In the genomic region with DNA sequence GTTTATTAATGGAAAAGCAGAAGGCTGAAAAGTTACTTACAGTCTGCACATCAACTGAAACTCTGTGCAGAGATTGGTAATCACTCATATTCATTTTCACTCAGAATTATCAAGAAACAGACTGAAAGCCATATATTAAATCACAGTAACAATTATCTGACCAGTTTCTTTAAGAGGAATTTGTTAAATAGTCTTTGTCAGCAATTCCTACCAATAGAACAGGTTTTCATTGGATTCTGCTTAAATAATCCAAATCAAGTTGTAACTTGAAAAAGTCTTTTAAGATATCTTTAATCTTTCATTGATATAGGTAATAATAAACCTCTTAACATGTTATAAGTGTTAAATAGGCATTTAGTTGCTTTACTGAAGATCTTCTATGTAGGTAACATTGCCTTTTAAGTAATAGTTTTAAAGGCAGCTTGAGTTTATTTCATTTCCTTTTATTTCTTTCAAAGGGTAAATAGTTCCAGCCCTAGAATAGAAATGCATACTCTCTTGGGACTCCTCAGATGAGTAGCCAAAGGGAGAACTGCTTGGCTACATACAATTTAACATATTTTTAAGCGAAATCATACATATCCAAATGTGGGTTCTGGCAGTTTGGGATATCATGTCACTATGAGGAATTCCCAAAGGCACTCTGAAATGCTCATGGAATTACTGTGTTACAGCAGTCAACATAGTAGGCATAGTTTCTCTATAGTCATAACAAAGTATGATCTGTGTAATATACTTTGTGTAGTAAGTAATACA, we compare ENCODE assay signal across 1 cellular context.
A peak's percentile ranks its signal among the peaks of the same experiment; 100 is the strongest.
TF ChIP-seq lines count a peak whose summit lies in the region.

No MANE protein-coding gene starts in this region.

TF ChIP-seq in K562, 482 proteins besides CTCF, POLR2A, EP300 and RAD21 (continued from another document):
- TF ChIP-seq, protein P1, sequence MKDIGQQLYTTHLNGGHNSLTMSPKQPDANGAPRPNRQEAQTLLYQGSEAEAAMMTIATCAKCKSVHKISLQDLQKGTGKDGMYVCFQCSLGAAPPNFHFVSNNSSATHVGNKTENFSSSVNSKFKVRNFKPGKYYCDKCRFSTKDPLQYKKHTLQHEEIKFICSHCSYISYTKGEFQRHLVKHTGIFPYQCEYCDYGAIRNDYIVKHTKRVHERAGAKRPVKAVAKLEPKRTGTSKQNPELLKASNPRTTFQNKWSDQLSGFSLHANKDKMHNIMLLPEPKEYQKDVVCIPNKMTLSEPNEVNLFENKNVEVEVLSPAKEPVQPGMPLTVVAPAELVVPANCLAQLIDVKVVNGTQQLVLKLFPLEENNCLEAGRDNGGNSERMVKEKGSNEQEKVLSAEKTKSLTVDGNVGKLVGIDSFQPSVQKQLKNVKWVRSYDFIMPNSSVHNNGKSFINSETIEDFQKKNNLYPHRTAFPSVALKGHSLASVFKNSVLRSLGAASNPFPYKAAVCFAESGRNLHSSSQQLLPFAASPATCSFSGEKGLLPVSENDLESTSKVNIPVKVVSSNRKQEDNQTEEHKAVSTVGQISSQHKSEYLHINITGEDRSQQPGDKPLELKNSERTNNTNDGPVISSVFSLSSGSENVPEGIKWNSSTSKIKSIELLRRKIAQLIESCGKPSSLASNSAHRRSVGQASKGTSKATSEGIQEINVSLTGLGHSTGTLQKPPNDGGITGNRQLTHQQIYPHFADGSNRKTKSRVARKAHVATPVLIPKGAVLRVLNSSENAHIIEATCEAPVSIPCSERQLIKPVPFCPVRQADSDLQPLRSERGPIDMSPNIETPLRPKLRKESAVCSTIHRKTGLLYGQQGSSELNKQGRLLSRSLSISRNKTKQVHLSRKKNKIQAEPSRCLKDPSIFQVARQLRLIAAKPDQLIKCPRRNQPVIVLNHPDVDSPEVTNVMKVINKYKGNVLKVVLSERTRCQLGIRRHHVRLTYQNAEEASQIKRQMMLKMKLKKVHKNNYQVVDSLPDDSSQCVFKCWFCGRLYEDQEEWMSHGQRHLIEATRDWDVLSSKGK (CRISPR knock-in tag; IDR thresholded peaks at IDR 0.05) = 0 out of 2 replicates have a peak, but pooled peaks have one; percentile 16
- peak; percentile 63 for TF ChIP-seq MAFG (tag; conservative IDR thresholded peaks at IDR 0.05)
